8 cellular contexts compared by ENCODE assay signal in genomic region chr16:20763461-20764232, GRCh38. TPM values are rescaled to one million over a fixed set of nuclear protein-coding genes. Genes with fewer than 3 reads are reported as not detected.
DNase-seq lines count a peak whose midpoint lies in the region; ATAC-seq and TF ChIP-seq lines count a peak whose summit lies in the region.

A gene with protein sequence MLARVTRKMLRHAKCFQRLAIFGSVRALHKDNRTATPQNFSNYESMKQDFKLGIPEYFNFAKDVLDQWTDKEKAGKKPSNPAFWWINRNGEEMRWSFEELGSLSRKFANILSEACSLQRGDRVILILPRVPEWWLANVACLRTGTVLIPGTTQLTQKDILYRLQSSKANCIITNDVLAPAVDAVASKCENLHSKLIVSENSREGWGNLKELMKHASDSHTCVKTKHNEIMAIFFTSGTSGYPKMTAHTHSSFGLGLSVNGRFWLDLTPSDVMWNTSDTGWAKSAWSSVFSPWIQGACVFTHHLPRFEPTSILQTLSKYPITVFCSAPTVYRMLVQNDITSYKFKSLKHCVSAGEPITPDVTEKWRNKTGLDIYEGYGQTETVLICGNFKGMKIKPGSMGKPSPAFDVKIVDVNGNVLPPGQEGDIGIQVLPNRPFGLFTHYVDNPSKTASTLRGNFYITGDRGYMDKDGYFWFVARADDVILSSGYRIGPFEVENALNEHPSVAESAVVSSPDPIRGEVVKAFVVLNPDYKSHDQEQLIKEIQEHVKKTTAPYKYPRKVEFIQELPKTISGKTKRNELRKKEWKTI (plus strand): TSS chr16:20764014. CDS start chr16:20770035, 6,021 bp downstream.

- TF ChIP-seq POLR2A in gastrocnemius medialis (IDR thresholded peaks at IDR 0.05), result no peak

- H3K9me3 Mint-ChIP-seq in activated naive CD8-positive, alpha-beta T cell treated with anti-CD3 and anti-CD28 coated beads, Interleukin-2, amount 50 U/mL, for 24 hours, result peaks cover 7% of the 10 kb centered on the region

- DNase-seq in BE2C, result no peak
- DNase-seq in SK-MEL-5 (ENCODE audit: low read depth, low spot score), result peak; percentile 80
- peak; percentile 59 for DNase-seq in activated naive CD8-positive, alpha-beta T cell treated with anti-CD3 and anti-CD28 coated beads, Interleukin-2, amount 50 U/mL, for 24 hours
- no peak for DNase-seq in left ventricle myocardium superior
- peak in 1 of 2 donors; percentile 22 for DNase-seq in gastrocnemius medialis
- DNase-seq in NCI-H1105 treated with DMSO at 0.1 percent for 48 hours (lab: John Stamatoyannopoulos, UW), result no peak

- TF ChIP-seq CTCF in BE2C (IDR thresholded peaks at IDR 0.05; ENCODE audit: low read depth, low read length), result no peak
- no peak for TF ChIP-seq CTCF in gastrocnemius medialis (IDR thresholded peaks at IDR 0.05 in 4 of 5, conservative IDR thresholded peaks at IDR 0.05 in 1 of 5)

- H3K4me1 ChIP-seq in BE2C (no peaks in the 10 kb centered on the region), gastrocnemius medialis (no peaks in the 10 kb centered on the region)

- peak within 1 kb of the TSS; percentile 90 for H3K4me3 Mint-ChIP-seq in activated naive CD8-positive, alpha-beta T cell treated with anti-CD3 and anti-CD28 coated beads, Interleukin-2, amount 50 U/mL, for 24 hours

- in situ Hi-C loops in SK-MEL-5 (cut with HindIII; ENCODE audit: low pct_unique_long_range_greater_than_20kb, low sequenced_read_pairs) (no loop called here), gastrocnemius medialis (cut with MboI; ENCODE audit: low sequenced_read_pairs in 4 of 4) (no loop called here)

- H3K4me3 ChIP-seq in BE2C (ENCODE audit: low read depth, low read length), result peak within 1 kb of the TSS; percentile 28; the same call in 1 of the 2 replicates
- peak within 1 kb of the TSS; percentile 7 to 35 (median 28) for H3K4me3 ChIP-seq in gastrocnemius medialis

- H3K27me3 ChIP-seq in BE2C, result 0 out of 2 replicates have a peak, but pooled peaks cover 3% of the 10 kb centered on the region
- no peaks in the 10 kb centered on the region for H3K27me3 ChIP-seq in gastrocnemius medialis

- peak within 1 kb of the TSS in 1 of 4 donors; percentile 24 for H3K27ac ChIP-seq in gastrocnemius medialis

- peak within 1 kb of the TSS; percentile 88 for H3K27ac Mint-ChIP-seq in activated naive CD8-positive, alpha-beta T cell treated with anti-CD3 and anti-CD28 coated beads, Interleukin-2, amount 50 U/mL, for 24 hours

- H3K9me3 ChIP-seq in BE2C (no peaks in the 10 kb centered on the region), gastrocnemius medialis (no peaks in the 10 kb centered on the region)

- ATAC-seq in GM19324 (IDR thresholded peaks at IDR 0.05; ENCODE audit: low FRiP score, unreplicated experiment), result peak; percentile 96
- ATAC-seq in HG03432 (IDR thresholded peaks at IDR 0.05; ENCODE audit: unreplicated experiment), result peak; percentile 98
- peak; percentile 98 for ATAC-seq in activated naive CD8-positive, alpha-beta T cell treated with anti-CD3 and anti-CD28 coated beads, Interleukin-2, amount 50 U/mL, for 24 hours
- peak; percentile 95 for ATAC-seq in left ventricle myocardium superior
- peak; percentile 80 to 81 for ATAC-seq in gastrocnemius medialis

- no peaks in the 10 kb centered on the region for H3K36me3 Mint-ChIP-seq in activated naive CD8-positive, alpha-beta T cell treated with anti-CD3 and anti-CD28 coated beads, Interleukin-2, amount 50 U/mL, for 24 hours (ENCODE audit: low read depth)

- peaks cover 21% of the 10 kb centered on the region for H3K4me1 Mint-ChIP-seq in activated naive CD8-positive, alpha-beta T cell treated with anti-CD3 and anti-CD28 coated beads, Interleukin-2, amount 50 U/mL, for 24 hours

- intact Hi-C loops in left ventricle myocardium superior (cut with micrococcal nuclease) (no loop called here), gastrocnemius medialis (cut with DNase I; ENCODE audit: low total_unique reads) (no loop called here)

- no peaks in the 10 kb centered on the region for H3K27me3 Mint-ChIP-seq in activated naive CD8-positive, alpha-beta T cell treated with anti-CD3 and anti-CD28 coated beads, Interleukin-2, amount 50 U/mL, for 24 hours

- H3K36me3 ChIP-seq in BE2C (no peaks in the 10 kb centered on the region), gastrocnemius medialis (no peaks in the 10 kb centered on the region)

RNA-seq across cellular contexts. Expression of the gene that starts here (rescaled TPM):
- polyA plus RNA-seq in BE2C (2012; ENCODE audit: insufficient read depth, insufficient read length, low read depth), result 1.2 TPM
- total RNA-seq in SK-MEL-5 (2014; rRNA removed; shearing (Covaris generic)), result 0.34 and 0.48 TPM in 2 replicates
- 0.74 and 1.5 TPM in 2 replicates for polyA plus RNA-seq in SK-MEL-5 (2015; cell fraction: cytosol; rRNA removed)
- 0.79 and 0.95 TPM in 2 replicates for polyA plus RNA-seq in SK-MEL-5 (2015; cell fraction: nucleus; rRNA removed)
- total RNA-seq in left ventricle myocardium superior, result 9.2 TPM
- total RNA-seq in gastrocnemius medialis, result under 1 TPM in 2 of 4 donors, not detected in 2; 0.20 to 0.49 TPM

Comparison
In these comparisons a context has a peak if more than half of its experiments do, and no peak if none do; other contexts are left out.
1. Peak in ATAC-seq and H3K4me3 ChIP-seq in gastrocnemius medialis; RNA of the gene not detected or under 1 TPM.
2. DNase-seq: peak in SK-MEL-5 (single experiment) and activated naive CD8-positive, alpha-beta T cell treated with anti-CD3 and anti-CD28 coated beads, Interleukin-2, amount 50 U/mL, for 24 hours (single experiment); none in BE2C (single experiment), left ventricle myocardium superior (single experiment) and NCI-H1105 treated with DMSO at 0.1 percent for 48 hours (single experiment).
3. Peak in every context shown above with its lines, with median percentiles within 50 percentile points of each other: ATAC-seq.